7 cellular contexts compared by ENCODE assay signal in the genomic region with DNA sequence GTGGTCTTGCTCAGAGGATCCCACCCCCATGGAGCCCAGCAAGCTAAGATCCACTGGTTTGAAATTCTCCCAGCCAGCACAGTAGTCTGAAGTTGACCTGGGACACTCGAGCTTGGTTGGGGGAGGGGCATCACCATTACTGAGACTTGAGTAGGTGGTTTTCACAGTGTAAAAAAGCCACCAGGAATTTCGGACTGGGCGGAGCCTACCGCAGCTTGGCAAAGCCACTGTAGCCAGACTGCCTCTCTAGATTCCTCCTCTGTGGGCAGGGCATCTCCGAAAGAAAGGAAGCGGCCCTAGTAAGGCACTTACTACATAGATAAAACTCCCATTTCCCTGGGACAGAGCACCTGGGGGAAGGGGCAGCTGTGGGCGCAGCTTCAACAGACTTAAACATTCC. TPM values are rescaled to one million over a fixed set of nuclear protein-coding genes. Genes with fewer than 3 reads are reported as not detected.
"Had no signal": no experiment of that assay in that cellular context is flagged by ENCODE, and none has a peak within 500 bp of the region (broad histone marks: within the 10 kb centered on the region; RNA-seq: fewer than 3 reads in every experiment).

No MANE protein-coding gene starts in this region.

RNA-seq across cellular contexts. Expression of a gene that starts 44.0 kb away (rescaled TPM):
- total RNA-seq: lower lobe of right lung, mammary epithelial cell, mononuclear cell, natural killer cell, occipital lobe, spleen had no signal
- polyA plus RNA-seq: mammary epithelial cell, neural cell had no signal
